17 cellular contexts compared by ENCODE assay signal in the genomic region with DNA sequence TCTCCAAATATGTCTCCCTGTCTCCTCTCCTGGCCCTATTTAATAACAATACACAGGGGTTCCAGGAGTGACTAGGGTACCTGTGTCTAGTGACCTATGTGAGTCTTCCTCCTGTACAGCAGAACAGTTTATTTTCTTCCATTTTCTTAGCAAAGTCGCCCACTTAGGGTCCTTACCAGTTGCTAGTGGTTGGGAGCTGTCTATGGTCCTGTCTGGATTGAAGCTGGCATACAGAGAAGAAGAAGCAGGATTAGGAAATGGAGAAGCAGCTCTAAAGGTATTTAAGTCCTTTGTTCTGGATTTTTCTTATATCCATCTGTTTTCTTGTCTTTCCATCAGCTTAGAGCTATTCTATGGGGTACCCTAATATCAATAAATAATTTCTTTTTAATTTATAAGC.
DNase-seq lines count a peak whose midpoint lies in the region; ATAC-seq, FAIRE-seq and TF ChIP-seq lines count a peak whose summit lies in the region.
"Had no signal": no experiment of that assay in that cellular context is flagged by ENCODE, and none has a peak within 500 bp of the region (broad histone marks: within the 10 kb centered on the region; RNA-seq: fewer than 3 reads in every experiment).

No MANE protein-coding gene starts in this region.

- FAIRE-seq in bronchial epithelial cell (lab: Jason Lieb, UNC), result no peak

- DNase-seq in CD1c-positive myeloid dendritic cell (ENCODE audit: extremely low spot score) (peak; percentile 8), MG63 (peak; percentile 1), bronchial epithelial cell (ENCODE audit: low read depth) (peak; percentile 7), kidney glomerular epithelial cell (lab: John Stamatoyannopoulos, UW) (peak; percentile 29), BE2C (no peak), upper lobe of left lung (no peak)
- no peak for DNase-seq in activated CD4-positive, alpha-beta T cell treated with anti-CD3 and anti-CD28 coated beads, Interleukin-2, amount 10 ng/mL, durations not matched to agents 24 days and 14 days
- no peak for DNase-seq in stimulated activated CD4-positive, alpha-beta T cell treated with anti-CD3 and anti-CD28 coated beads, Interleukin-4, amount 100 ng/mL, for 4 hours
- DNase-seq: activated CD8-positive, alpha-beta T cell treated with anti-CD3 and anti-CD28 coated beads, Interleukin-2, amount 10 ng/mL, durations not matched to agents 7 days and 5 days; activated gamma-delta T cell; DMS 273 treated with DMSO at 0.1 percent for 48 hours; HFFc6; hippocampal formation; NCI-H748 treated with DMSO at 0.1 percent for 48 hours; stimulated activated CD4-positive, alpha-beta T cell treated with anti-CD3 and anti-CD28 coated beads, Interleukin-12 subunit alpha, Interleukin-12 subunit beta, amount 100 ng/mL, for 4 hours had no signal

- H3K4me3 Mint-ChIP-seq in activated CD4-positive, alpha-beta T cell treated with anti-CD3 and anti-CD28 coated beads, Interleukin-2, amount 10 ng/mL, durations not matched to agents 24 days and 14 days, result no peak overlapping the region
- H3K4me3 Mint-ChIP-seq: activated CD8-positive, alpha-beta T cell treated with anti-CD3 and anti-CD28 coated beads, Interleukin-2, amount 10 ng/mL, durations not matched to agents 7 days and 5 days; brain; HFFc6; memory B cell had no signal

- H3K27ac Mint-ChIP-seq in activated CD4-positive, alpha-beta T cell treated with anti-CD3 and anti-CD28 coated beads, Interleukin-2, amount 10 ng/mL, durations not matched to agents 24 days and 14 days, result no peak overlapping the region
- H3K27ac Mint-ChIP-seq: activated CD8-positive, alpha-beta T cell treated with anti-CD3 and anti-CD28 coated beads, Interleukin-2, amount 10 ng/mL, durations not matched to agents 7 days and 5 days; brain; HFFc6; memory B cell had no signal

- WGBS in upper lobe of left lung, 2 donors, result 18 to 27% methylated on average over 1 of the region's 1 CpG

- H3K4me1 Mint-ChIP-seq in activated CD4-positive, alpha-beta T cell treated with anti-CD3 and anti-CD28 coated beads, Interleukin-2, amount 10 ng/mL, durations not matched to agents 24 days and 14 days, result no peaks in the 10 kb centered on the region
- H3K4me1 Mint-ChIP-seq: memory B cell had no signal

- H3K9me3 ChIP-seq in MG63 (no peaks in the 10 kb centered on the region), BE2C (no peaks in the 10 kb centered on the region), upper lobe of left lung (no peaks in the 10 kb centered on the region)

- TF ChIP-seq EP300 in upper lobe of left lung (IDR thresholded peaks at IDR 0.05), result no peak

- H3K27me3 Mint-ChIP-seq in activated CD4-positive, alpha-beta T cell treated with anti-CD3 and anti-CD28 coated beads, Interleukin-2, amount 10 ng/mL, durations not matched to agents 24 days and 14 days, result no peaks in the 10 kb centered on the region
- H3K27me3 Mint-ChIP-seq: brain, memory B cell had no signal

- H3K4me3 ChIP-seq in MG63, result no peak overlapping the region
- H3K4me3 ChIP-seq in bronchial epithelial cell (ENCODE audit: low read depth, low read length), result no peak overlapping the region
- H3K4me3 ChIP-seq in BE2C (ENCODE audit: low read depth, low read length), result no peak overlapping the region
- no peak overlapping the region for H3K4me3 ChIP-seq in upper lobe of left lung

- no peaks in the 10 kb centered on the region for H3K4me1 ChIP-seq in BE2C
- H3K4me1 ChIP-seq in upper lobe of left lung, result no peaks in the 10 kb centered on the region

- intact Hi-C loops in activated CD4-positive, alpha-beta T cell treated with anti-CD3 and anti-CD28 coated beads, Interleukin-2, amount 10 ng/mL, durations not matched to agents 24 days and 14 days (cut with micrococcal nuclease), result no loop called here

- H3K36me3 ChIP-seq in MG63 (no peaks in the 10 kb centered on the region), bronchial epithelial cell (ENCODE audit: control insufficient read depth, insufficient read depth, low read length) (no peaks in the 10 kb centered on the region), BE2C (no peaks in the 10 kb centered on the region), upper lobe of left lung (no peaks in the 10 kb centered on the region)

- no peaks in the 10 kb centered on the region for H3K36me3 Mint-ChIP-seq in activated CD4-positive, alpha-beta T cell treated with anti-CD3 and anti-CD28 coated beads, Interleukin-2, amount 10 ng/mL, durations not matched to agents 24 days and 14 days (ENCODE audit: low read depth)
- H3K36me3 Mint-ChIP-seq: brain, memory B cell had no signal

- H3K27ac ChIP-seq in upper lobe of left lung, result no peak overlapping the region

- ATAC-seq in upper lobe of left lung (ENCODE audit: low FRiP score in 2 of 2), result no peak
- ATAC-seq: activated CD8-positive, alpha-beta T cell treated with anti-CD3 and anti-CD28 coated beads, Interleukin-2, amount 10 ng/mL, durations not matched to agents 7 days and 5 days had no signal

- TF ChIP-seq POLR2A in upper lobe of left lung (IDR thresholded peaks at IDR 0.05), result no peak

- no peaks in the 10 kb centered on the region for H3K9me3 Mint-ChIP-seq in activated CD4-positive, alpha-beta T cell treated with anti-CD3 and anti-CD28 coated beads, Interleukin-2, amount 10 ng/mL, durations not matched to agents 24 days and 14 days
- H3K9me3 Mint-ChIP-seq: HFFc6, memory B cell had no signal

- TF ChIP-seq CTCF in bronchial epithelial cell (IDR thresholded peaks at IDR 0.05; ENCODE audit: insufficient read depth, low read length, severe bottlenecking) (no peak), BE2C (IDR thresholded peaks at IDR 0.05; ENCODE audit: low read depth, low read length) (no peak), upper lobe of left lung (IDR thresholded peaks at IDR 0.05) (no peak)

- no peaks in the 10 kb centered on the region for H3K27me3 ChIP-seq in MG63
- H3K27me3 ChIP-seq in bronchial epithelial cell (ENCODE audit: control insufficient read depth, insufficient read depth, low read length), result no peaks in the 10 kb centered on the region
- no peaks in the 10 kb centered on the region for H3K27me3 ChIP-seq in BE2C
- no peaks in the 10 kb centered on the region for H3K27me3 ChIP-seq in upper lobe of left lung

Comparison
In these comparisons a context has a peak if more than half of its experiments do, and no peak if none do; other contexts are left out.
1. DNase-seq: peak in CD1c-positive myeloid dendritic cell (single experiment), MG63 (single experiment), bronchial epithelial cell (single experiment) and kidney glomerular epithelial cell (single experiment); none in activated CD4-positive, alpha-beta T cell treated with anti-CD3 and anti-CD28 coated beads, Interleukin-2, amount 10 ng/mL, durations not matched to agents 24 days and 14 days (single experiment), BE2C (single experiment), upper lobe of left lung (0 of 2) and stimulated activated CD4-positive, alpha-beta T cell treated with anti-CD3 and anti-CD28 coated beads, Interleukin-4, amount 100 ng/mL, for 4 hours (0 of 2).